8 cellular contexts compared by ENCODE assay signal in the genomic region with DNA sequence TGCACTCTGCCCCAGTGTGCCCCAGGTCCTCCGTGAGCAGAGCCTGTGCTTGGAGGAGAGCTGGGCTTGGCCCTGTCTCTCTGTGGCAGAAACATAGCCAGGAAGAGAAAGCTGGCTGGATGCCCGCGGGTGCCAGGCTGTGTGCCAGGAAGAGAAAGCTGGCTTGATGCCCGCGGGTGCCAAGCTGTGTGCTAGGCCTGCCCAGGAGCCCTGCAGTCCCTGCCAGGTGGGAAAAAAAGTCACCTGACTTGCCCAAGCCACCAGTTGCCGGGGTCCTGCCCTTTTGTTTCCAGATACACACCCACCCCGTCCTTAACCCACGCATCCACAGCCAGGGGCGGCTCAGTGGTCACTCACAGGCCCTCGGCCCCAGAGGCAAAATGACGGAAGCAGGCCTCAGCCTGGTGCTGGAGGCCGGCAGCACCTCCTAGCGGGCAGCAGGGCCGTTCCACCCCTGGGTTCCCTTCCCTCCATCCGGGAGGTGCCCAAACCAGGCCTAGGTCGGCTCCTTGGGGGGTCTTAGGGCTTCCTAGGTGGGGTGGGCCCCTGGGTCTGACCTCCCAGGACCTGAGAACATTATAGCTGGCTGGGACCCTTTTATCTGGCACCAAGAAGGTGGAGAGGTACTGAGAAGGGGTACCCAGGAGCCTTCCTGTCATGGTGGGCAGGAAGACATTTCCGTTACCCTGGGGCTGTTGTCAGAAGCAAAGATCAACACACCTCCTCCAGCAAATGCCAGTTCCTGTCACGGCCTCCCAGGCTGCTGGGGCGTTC. TPM values are rescaled to one million over a fixed set of nuclear protein-coding genes. Genes with fewer than 3 reads are reported as not detected.
DNase-seq lines count a peak whose midpoint lies in the region; ATAC-seq, FAIRE-seq and TF ChIP-seq lines count a peak whose summit lies in the region.

No MANE protein-coding gene starts in this region.

- no peak overlapping the region for H2AFZ ChIP-seq in SU-DHL-6 (ENCODE audit: low read depth, low read length, severe bottlenecking)
- H2AFZ ChIP-seq in HepG2 (ENCODE audit: low read length) = no peak overlapping the region

- peak overlapping the region; percentile 82 to 90 for H3K4me3 Mint-ChIP-seq in stimulated activated naive CD8-positive, alpha-beta T cell treated with anti-CD3 and anti-CD28 coated beads, Interleukin-15, amount 100 ng/mL, for 72 hours

- DNase-seq in astrocyte of the spinal cord (ENCODE audit: low read depth, low spot score) (no peak), HepG2 (ENCODE audit: low spot score) (peak; percentile 46), NCI-H128 (lab: John Stamatoyannopoulos, UW; ENCODE audit: unreplicated experiment) (no peak)
- peak; percentile 72 to 79 for DNase-seq in stimulated activated naive CD8-positive, alpha-beta T cell treated with anti-CD3 and anti-CD28 coated beads, Interleukin-15, amount 100 ng/mL, for 72 hours

- in situ Hi-C loops in astrocyte of the spinal cord (cut with HindIII; ENCODE audit: low sequenced_read_pairs) = no loop called here
- in situ Hi-C loops in HepG2 (cut with HindIII; ENCODE audit: extremely low pct_ligation_motif_present, low pct_unique_long_range_greater_than_20kb) = loop anchor here (5.0 kb wide), 2 partner anchors 64 to 109 kb away; a partner anchor contains a TSS

- peak overlapping the region; percentile 55 to 89 (median 80) for H3K27ac ChIP-seq in BLaER1 treated with 17β-estradiol and CSF1 and Interleukin-3, amounts not matched to agents 10 nM and 100 nM
- H3K27ac ChIP-seq in SU-DHL-6 (ENCODE audit: low read depth, low read length) (no peak overlapping the region), HepG2 (ENCODE audit: extremely low read length, insufficient read depth, low read length) (peak overlapping the region; percentile 94)

- BruUV-seq in HepG2 (replicated peaks; lab: Mats Ljungman, UMichigan) = no TSS peak

- H3K4me1 ChIP-seq in BLaER1 treated with 17β-estradiol and CSF1 and Interleukin-3, amounts not matched to agents 10 nM and 100 nM = peaks cover 96 to 100% (median 98%) of the 10 kb centered on the region in 10 experiments
- peaks cover 92% of the 10 kb centered on the region for H3K4me1 ChIP-seq in HepG2 (ENCODE audit: insufficient read depth, low read length)

- H4K20me1 ChIP-seq in BLaER1 treated with 17β-estradiol and CSF1 and Interleukin-3, amounts not matched to agents 10 nM and 100 nM = peaks cover 3 to 84% (median 61%) of the 10 kb centered on the region in 11 experiments; a peak in 19 of 22 replicates
- no peaks in the 10 kb centered on the region for H4K20me1 ChIP-seq in SU-DHL-6 (ENCODE audit: low read depth, low read length)
- H4K20me1 ChIP-seq in HepG2 (ENCODE audit: insufficient read depth, low read length) = no peaks in the 10 kb centered on the region

- CTCF ChIA-PET in HepG2 (lab: Yijun Ruan, JAX; ENCODE audit: low intra/inter-chr PET ratio, low total read pairs) = interaction anchor here (1.4 to 1.8 kb wide), 2 partner anchors 19 to 111 kb away, joined by 7 to 8 read pairs; no protein-coding TSS in a partner anchor

- peak; percentile 46 for FAIRE-seq in HepG2 (lab: Jason Lieb, UNC)

- peak; percentile 54 for ATAC-seq in HG03520 (IDR thresholded peaks at IDR 0.05; ENCODE audit: unreplicated experiment)
- peak; percentile 62 for ATAC-seq in HepG2
- ATAC-seq in stimulated activated naive CD8-positive, alpha-beta T cell treated with anti-CD3 and anti-CD28 coated beads, Interleukin-15, amount 100 ng/mL, for 72 hours = peak; percentile 73
- ATAC-seq in HG02678 (IDR thresholded peaks at IDR 0.05; ENCODE audit: unreplicated experiment) = no peak

- no peaks in the 10 kb centered on the region for H3K9me3 ChIP-seq in BLaER1 treated with 17β-estradiol and CSF1 and Interleukin-3, amounts not matched to agents 10 nM and 100 nM (replicated peaks in 1 of 11)
- H3K9me3 ChIP-seq in SU-DHL-6 (ENCODE audit: insufficient read depth, low read length) = no peaks in the 10 kb centered on the region
- no peaks in the 10 kb centered on the region for H3K9me3 ChIP-seq in HepG2 (ENCODE audit: low read length)

- H3K4me3 ChIP-seq in BLaER1 treated with 17β-estradiol and CSF1 and Interleukin-3, amounts not matched to agents 10 nM and 100 nM = peak overlapping the region in 9 of 10 experiments; percentile 15 to 59 (median 33); a peak in 14 of 20 replicates
- H3K4me3 ChIP-seq in SU-DHL-6 (ENCODE audit: insufficient read depth, low read length, poor library complexity, severe bottlenecking) (no peak overlapping the region), astrocyte of the spinal cord (ENCODE audit: low read depth, low read length) (no peak overlapping the region), HepG2 (replicated peaks in 1 of 3; ENCODE audit: insufficient read depth in 1 of 3, low read depth in 2 of 3, low read length in 3 of 3) (peak overlapping the region; percentile 58 to 80 (median 65))

- no peaks in the 10 kb centered on the region for H3K27me3 ChIP-seq in BLaER1 treated with 17β-estradiol and CSF1 and Interleukin-3, amounts not matched to agents 10 nM and 100 nM
- H3K27me3 ChIP-seq in SU-DHL-6 (ENCODE audit: low read length) (no peaks in the 10 kb centered on the region), HepG2 (ENCODE audit: control insufficient read depth in 1 of 2, insufficient read depth in 2 of 2, low read length in 2 of 2) (no peaks in the 10 kb centered on the region)

- TF ChIP-seq RAD21 in HepG2 (CRISPR knock-in tag; IDR thresholded peaks at IDR 0.05) = peak; percentile 89

- POLR2A ChIA-PET in HepG2 (lab: Yijun Ruan, JAX) = interaction anchor here (2.6 to 5.8 kb wide), 4 partner anchors 33 to 560 kb away, joined by 6 to 50 read pairs (median 34); a partner anchor contains a TSS

- no peaks in the 10 kb centered on the region for H3K79me2 ChIP-seq in SU-DHL-6 (ENCODE audit: insufficient read depth, low read length)
- no peaks in the 10 kb centered on the region for H3K79me2 ChIP-seq in HepG2 (ENCODE audit: insufficient read depth, low read length)

- peak; percentile 15 for TF ChIP-seq CTCF in SU-DHL-6 (IDR thresholded peaks at IDR 0.05; ENCODE audit: insufficient read depth, low read length, poor library complexity, severe bottlenecking)
- TF ChIP-seq CTCF in astrocyte of the spinal cord (IDR thresholded peaks at IDR 0.05; ENCODE audit: low read depth, low read length) = peak; percentile 23
- TF ChIP-seq CTCF in HepG2 (CRISPR knock-in tag; IDR thresholded peaks at IDR 0.05) = peak; percentile 96

- peaks cover 94% of the 10 kb centered on the region for H3K4me1 Mint-ChIP-seq in stimulated activated naive CD8-positive, alpha-beta T cell treated with anti-CD3 and anti-CD28 coated beads, Interleukin-15, amount 100 ng/mL, for 72 hours

- H3K27ac Mint-ChIP-seq in stimulated activated naive CD8-positive, alpha-beta T cell treated with anti-CD3 and anti-CD28 coated beads, Interleukin-15, amount 100 ng/mL, for 72 hours = peak overlapping the region; percentile 98

- WGBS in HepG2 (ENCODE audit: low lambda C conversion rate) = 58% methylated on average over 3 of the region's 19 CpGs

- no peak for TF ChIP-seq EP300 in HepG2 (IDR thresholded peaks at IDR 0.05; ENCODE audit: low read depth in 2 of 2, low read length in 2 of 2)
- no peak for TF ChIP-seq EP300 in HepG2 (CRISPR knock-in tag; IDR thresholded peaks at IDR 0.05; ENCODE audit: borderline replicate concordance)

- no peak for TF ChIP-seq POLR2A in HepG2 (IDR thresholded peaks at IDR 0.05; ENCODE audit: insufficient read depth in 1 of 2, low read depth in 2 of 2, low read length in 2 of 2)

- peak overlapping the region; percentile 86 to 100 (median 97) for H3K4me2 ChIP-seq in BLaER1 treated with 17β-estradiol and CSF1 and Interleukin-3, amounts not matched to agents 10 nM and 100 nM
- no peak overlapping the region for H3K4me2 ChIP-seq in SU-DHL-6 (ENCODE audit: low read depth, low read length, poor library complexity, severe bottlenecking)
- peak overlapping the region; percentile 100 for H3K4me2 ChIP-seq in HepG2 (ENCODE audit: low read depth, low read length)

- H3K9ac ChIP-seq in BLaER1 treated with 17β-estradiol and CSF1 and Interleukin-3, amounts not matched to agents 10 nM and 100 nM = peak overlapping the region; percentile 60 to 80 (median 71)
- H3K9ac ChIP-seq in SU-DHL-6 (ENCODE audit: low read length) (no peak overlapping the region), HepG2 (ENCODE audit: insufficient read depth, low read depth, low read length) (peak overlapping the region; percentile 86)

- intact Hi-C loops in HepG2 (cut with micrococcal nuclease; ENCODE audit: unreplicated experiment) = loop anchor here (1.0 to 10.0 kb wide), 3 partner anchors 41 to 109 kb away; a partner anchor contains a TSS

- no peaks in the 10 kb centered on the region for H3K9me2 ChIP-seq in SU-DHL-6 (replicated peaks; ENCODE audit: insufficient read depth, low read length)

- H3K9me3 Mint-ChIP-seq in stimulated activated naive CD8-positive, alpha-beta T cell treated with anti-CD3 and anti-CD28 coated beads, Interleukin-15, amount 100 ng/mL, for 72 hours = no peaks in the 10 kb centered on the region

- peaks cover 0 to 79% (median 46%) of the 10 kb centered on the region in 11 experiments; a peak in 19 of 22 replicates for H3K36me3 ChIP-seq in BLaER1 treated with 17β-estradiol and CSF1 and Interleukin-3, amounts not matched to agents 10 nM and 100 nM
- no peaks in the 10 kb centered on the region for H3K36me3 ChIP-seq in SU-DHL-6 (ENCODE audit: low read length)
- no peaks in the 10 kb centered on the region for H3K36me3 ChIP-seq in HepG2 (replicated peaks in 1 of 2; ENCODE audit: control insufficient read depth in 1 of 2, insufficient read depth in 2 of 2, low read length in 2 of 2)

- no peaks in the 10 kb centered on the region for H3F3A ChIP-seq in SU-DHL-6 (ENCODE audit: insufficient read depth)

- no peaks in the 10 kb centered on the region for H3K27me3 Mint-ChIP-seq in stimulated activated naive CD8-positive, alpha-beta T cell treated with anti-CD3 and anti-CD28 coated beads, Interleukin-15, amount 100 ng/mL, for 72 hours

RNA-seq across cellular contexts. Expression of a gene that starts 9.1 kb away (rescaled TPM):
- 1.6 and 4.2 TPM in 2 replicates for total RNA-seq in HepG2 (2016; rRNA removed; fragmentation: Illumina TruSeq; extraction: Trizol)
- 0.71 and 0.91 TPM in 2 replicates for total RNA-seq in HepG2 (2016; cell fraction: cytosol; rRNA removed; fragmentation: Illumina TruSeq; extraction: Trizol; ENCODE audit: low read depth)
- total RNA-seq in HepG2 (2016; cell fraction: insoluble cytoplasmic fraction; rRNA removed; fragmentation: Illumina TruSeq; extraction: Trizol) = 2.3 and 3.5 TPM in 2 replicates
- 1.2 and 1.9 TPM in 2 replicates for total RNA-seq in HepG2 (2016; cell fraction: membrane; rRNA removed; fragmentation: Illumina TruSeq; extraction: Trizol)
- 6.5 and 6.6 TPM in 2 replicates for total RNA-seq in HepG2 (2016; cell fraction: nucleus; rRNA removed; fragmentation: Illumina TruSeq; extraction: Trizol)
- polyA plus RNA-seq in HepG2 (2011; rRNA removed) = 18.0 and 26.4 TPM in 2 replicates
- polyA plus RNA-seq in HepG2 (2011; cell fraction: cytosol; rRNA removed) = 22.3 and 25.2 TPM in 2 replicates
- polyA plus RNA-seq in HepG2 (2011; cell fraction: nucleus; rRNA removed) = 63.6 and 64.3 TPM in 2 replicates
- polyA plus RNA-seq in HepG2 (2012) = 28.1 and 37.9 TPM in 2 replicates
- polyA plus RNA-seq in HepG2 (2016; cell fraction: cytosol; fragmentation: Illumina TruSeq; extraction: Trizol; ENCODE audit: low read depth) = 0.53 and 1.0 TPM in 2 replicates
- polyA plus RNA-seq in HepG2 (2016; cell fraction: insoluble cytoplasmic fraction; fragmentation: Illumina TruSeq; extraction: Trizol; ENCODE audit: low read depth) = 2.2 and 2.5 TPM in 2 replicates
- polyA plus RNA-seq in HepG2 (2016; cell fraction: membrane; fragmentation: Illumina TruSeq; extraction: Trizol; ENCODE audit: low read depth) = 1.3 and 1.5 TPM in 2 replicates
- 5.9 and 7.0 TPM in 2 replicates for polyA plus RNA-seq in HepG2 (2016; cell fraction: nucleus; fragmentation: Illumina TruSeq; extraction: Trizol; ENCODE audit: insufficient read depth, low read depth)
- 1.4 and 26.8 TPM in 2 replicates for polyA minus RNA-seq in HepG2 (2011; rRNA and poly(A)+ RNA removed; ENCODE audit: low replicate concordance)
- 11.9 and 12.6 TPM in 2 replicates for polyA minus RNA-seq in HepG2 (2011; cell fraction: cytosol; rRNA and poly(A)+ RNA removed)
- polyA minus RNA-seq in HepG2 (2011; cell fraction: nucleus; rRNA and poly(A)+ RNA removed) = 10.0 and 14.7 TPM in 2 replicates

RNA-seq across cellular contexts. Expression of a gene that starts 28.3 kb away (rescaled TPM):
- total RNA-seq in HepG2 (2016; rRNA removed; fragmentation: Illumina TruSeq; extraction: Trizol) = 47.1 and 51.5 TPM in 2 replicates
- 43.4 and 50.9 TPM in 2 replicates for total RNA-seq in HepG2 (2016; cell fraction: cytosol; rRNA removed; fragmentation: Illumina TruSeq; extraction: Trizol; ENCODE audit: low read depth)
- 51.9 and 55.4 TPM in 2 replicates for total RNA-seq in HepG2 (2016; cell fraction: insoluble cytoplasmic fraction; rRNA removed; fragmentation: Illumina TruSeq; extraction: Trizol)
- 31.2 and 37.8 TPM in 2 replicates for total RNA-seq in HepG2 (2016; cell fraction: membrane; rRNA removed; fragmentation: Illumina TruSeq; extraction: Trizol)
- total RNA-seq in HepG2 (2016; cell fraction: nucleus; rRNA removed; fragmentation: Illumina TruSeq; extraction: Trizol) = 17.3 and 20.5 TPM in 2 replicates
- polyA plus RNA-seq in HepG2 (2011; rRNA removed) = 21.0 and 22.6 TPM in 2 replicates
- 32.4 and 47.0 TPM in 2 replicates for polyA plus RNA-seq in HepG2 (2011; cell fraction: cytosol; rRNA removed)
- 22.9 and 26.2 TPM in 2 replicates for polyA plus RNA-seq in HepG2 (2011; cell fraction: nucleus; rRNA removed)
- 22.9 TPM in 2 replicates for polyA plus RNA-seq in HepG2 (2012)
- polyA plus RNA-seq in HepG2 (2016; cell fraction: cytosol; fragmentation: Illumina TruSeq; extraction: Trizol; ENCODE audit: low read depth) = 43.3 and 45.1 TPM in 2 replicates
- 53.9 and 57.5 TPM in 2 replicates for polyA plus RNA-seq in HepG2 (2016; cell fraction: insoluble cytoplasmic fraction; fragmentation: Illumina TruSeq; extraction: Trizol; ENCODE audit: low read depth)
- 27.6 and 29.8 TPM in 2 replicates for polyA plus RNA-seq in HepG2 (2016; cell fraction: membrane; fragmentation: Illumina TruSeq; extraction: Trizol; ENCODE audit: low read depth)
- polyA plus RNA-seq in HepG2 (2016; cell fraction: nucleus; fragmentation: Illumina TruSeq; extraction: Trizol; ENCODE audit: insufficient read depth, low read depth) = 35.4 and 41.4 TPM in 2 replicates
- polyA minus RNA-seq in HepG2 (2011; rRNA and poly(A)+ RNA removed; ENCODE audit: low replicate concordance) = 14.1 and 17.2 TPM in 2 replicates
- 15.8 and 22.1 TPM in 2 replicates for polyA minus RNA-seq in HepG2 (2011; cell fraction: cytosol; rRNA and poly(A)+ RNA removed)
- 5.8 and 8.6 TPM in 2 replicates for polyA minus RNA-seq in HepG2 (2011; cell fraction: nucleus; rRNA and poly(A)+ RNA removed)

RNA-seq across cellular contexts. Expression of a gene that starts 38.1 kb away (rescaled TPM):
- total RNA-seq in HepG2 (2016; rRNA removed; fragmentation: Illumina TruSeq; extraction: Trizol) = 89.4 and 161 TPM in 2 replicates
- 42.7 and 52.7 TPM in 2 replicates for total RNA-seq in HepG2 (2016; cell fraction: cytosol; rRNA removed; fragmentation: Illumina TruSeq; extraction: Trizol; ENCODE audit: low read depth)
- 93.0 and 159 TPM in 2 replicates for total RNA-seq in HepG2 (2016; cell fraction: insoluble cytoplasmic fraction; rRNA removed; fragmentation: Illumina TruSeq; extraction: Trizol)
- 72.6 and 73.1 TPM in 2 replicates for total RNA-seq in HepG2 (2016; cell fraction: membrane; rRNA removed; fragmentation: Illumina TruSeq; extraction: Trizol)
- total RNA-seq in HepG2 (2016; cell fraction: nucleus; rRNA removed; fragmentation: Illumina TruSeq; extraction: Trizol) = 137 and 161 TPM in 2 replicates
- 700 and 734 TPM in 2 replicates for polyA plus RNA-seq in HepG2 (2011; rRNA removed)
- 548 and 662 TPM in 2 replicates for polyA plus RNA-seq in HepG2 (2011; cell fraction: cytosol; rRNA removed)
- 529 and 555 TPM in 2 replicates for polyA plus RNA-seq in HepG2 (2011; cell fraction: nucleus; rRNA removed)
- 435 and 453 TPM in 2 replicates for polyA plus RNA-seq in HepG2 (2012)
- 22.2 and 24.3 TPM in 2 replicates for polyA plus RNA-seq in HepG2 (2016; cell fraction: cytosol; fragmentation: Illumina TruSeq; extraction: Trizol; ENCODE audit: low read depth)
- polyA plus RNA-seq in HepG2 (2016; cell fraction: insoluble cytoplasmic fraction; fragmentation: Illumina TruSeq; extraction: Trizol; ENCODE audit: low read depth) = 90.0 and 95.3 TPM in 2 replicates
- 47.9 and 49.9 TPM in 2 replicates for polyA plus RNA-seq in HepG2 (2016; cell fraction: membrane; fragmentation: Illumina TruSeq; extraction: Trizol; ENCODE audit: low read depth)
- 267 and 281 TPM in 2 replicates for polyA plus RNA-seq in HepG2 (2016; cell fraction: nucleus; fragmentation: Illumina TruSeq; extraction: Trizol; ENCODE audit: insufficient read depth, low read depth)
- polyA minus RNA-seq in HepG2 (2011; rRNA and poly(A)+ RNA removed; ENCODE audit: low replicate concordance) = 110 and 581 TPM in 2 replicates
- polyA minus RNA-seq in HepG2 (2011; cell fraction: cytosol; rRNA and poly(A)+ RNA removed) = 491 and 595 TPM in 2 replicates
- 203 and 242 TPM in 2 replicates for polyA minus RNA-seq in HepG2 (2011; cell fraction: nucleus; rRNA and poly(A)+ RNA removed)

Comparison
In these comparisons a context has a peak if more than half of its experiments do, and no peak if none do; other contexts are left out.
1. H3K4me3 ChIP-seq: peak in BLaER1 treated with 17β-estradiol and CSF1 and Interleukin-3, amounts not matched to agents 10 nM and 100 nM (9 of 10) and HepG2 (3 of 3); none in SU-DHL-6 (single experiment) and astrocyte of the spinal cord (single experiment).
2. CTCF ChIP-seq: peak in every context shown above with its lines; median percentile 96 in HepG2; 23 in astrocyte of the spinal cord; 15 in SU-DHL-6.
3. DNase-seq: peak in HepG2 (single experiment) and stimulated activated naive CD8-positive, alpha-beta T cell treated with anti-CD3 and anti-CD28 coated beads, Interleukin-15, amount 100 ng/mL, for 72 hours (2 of 2); none in astrocyte of the spinal cord (single experiment) and NCI-H128 (single experiment).